ENCODE assay signal across 1 cellular context in the genomic region with DNA sequence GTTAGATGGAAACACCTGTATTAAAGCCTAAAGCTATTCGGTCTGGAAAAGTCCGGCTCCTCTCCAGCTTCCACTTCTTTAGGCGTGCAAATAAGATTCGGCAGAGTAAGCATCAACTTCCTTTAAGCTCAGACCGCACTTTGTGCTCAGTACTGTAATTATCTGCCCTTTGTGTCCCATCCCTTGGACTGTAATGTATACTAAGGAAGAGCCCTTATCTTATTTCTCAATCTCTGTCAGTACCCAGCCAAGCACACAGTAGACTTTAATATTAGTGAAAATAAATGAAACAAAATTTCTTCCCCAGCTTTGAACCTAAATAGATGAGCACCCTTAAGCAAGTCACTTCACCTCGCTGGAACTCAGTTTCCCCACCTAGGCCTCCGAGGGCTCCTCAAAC.
TF ChIP-seq lines count a peak whose summit lies in the region.

No MANE protein-coding gene starts in this region.

TF ChIP-seq in A549, 52 proteins besides CTCF, POLR2A, EP300 and RAD21 (continued from another document):
- TF ChIP-seq HMGXB4 (CRISPR knock-in tag; IDR thresholded peaks at IDR 0.05; ENCODE audit: borderline replicate concordance) = no peak
- TF ChIP-seq, protein P1, sequence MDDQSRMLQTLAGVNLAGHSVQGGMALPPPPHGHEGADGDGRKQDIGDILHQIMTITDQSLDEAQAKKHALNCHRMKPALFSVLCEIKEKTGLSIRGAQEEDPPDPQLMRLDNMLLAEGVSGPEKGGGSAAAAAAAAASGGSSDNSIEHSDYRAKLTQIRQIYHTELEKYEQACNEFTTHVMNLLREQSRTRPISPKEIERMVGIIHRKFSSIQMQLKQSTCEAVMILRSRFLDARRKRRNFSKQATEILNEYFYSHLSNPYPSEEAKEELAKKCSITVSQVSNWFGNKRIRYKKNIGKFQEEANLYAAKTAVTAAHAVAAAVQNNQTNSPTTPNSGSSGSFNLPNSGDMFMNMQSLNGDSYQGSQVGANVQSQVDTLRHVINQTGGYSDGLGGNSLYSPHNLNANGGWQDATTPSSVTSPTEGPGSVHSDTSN (IDR thresholded peaks at IDR 0.05) = no peak
